Comparison of ENCODE assay signal across 1 cellular context in the genomic region with DNA sequence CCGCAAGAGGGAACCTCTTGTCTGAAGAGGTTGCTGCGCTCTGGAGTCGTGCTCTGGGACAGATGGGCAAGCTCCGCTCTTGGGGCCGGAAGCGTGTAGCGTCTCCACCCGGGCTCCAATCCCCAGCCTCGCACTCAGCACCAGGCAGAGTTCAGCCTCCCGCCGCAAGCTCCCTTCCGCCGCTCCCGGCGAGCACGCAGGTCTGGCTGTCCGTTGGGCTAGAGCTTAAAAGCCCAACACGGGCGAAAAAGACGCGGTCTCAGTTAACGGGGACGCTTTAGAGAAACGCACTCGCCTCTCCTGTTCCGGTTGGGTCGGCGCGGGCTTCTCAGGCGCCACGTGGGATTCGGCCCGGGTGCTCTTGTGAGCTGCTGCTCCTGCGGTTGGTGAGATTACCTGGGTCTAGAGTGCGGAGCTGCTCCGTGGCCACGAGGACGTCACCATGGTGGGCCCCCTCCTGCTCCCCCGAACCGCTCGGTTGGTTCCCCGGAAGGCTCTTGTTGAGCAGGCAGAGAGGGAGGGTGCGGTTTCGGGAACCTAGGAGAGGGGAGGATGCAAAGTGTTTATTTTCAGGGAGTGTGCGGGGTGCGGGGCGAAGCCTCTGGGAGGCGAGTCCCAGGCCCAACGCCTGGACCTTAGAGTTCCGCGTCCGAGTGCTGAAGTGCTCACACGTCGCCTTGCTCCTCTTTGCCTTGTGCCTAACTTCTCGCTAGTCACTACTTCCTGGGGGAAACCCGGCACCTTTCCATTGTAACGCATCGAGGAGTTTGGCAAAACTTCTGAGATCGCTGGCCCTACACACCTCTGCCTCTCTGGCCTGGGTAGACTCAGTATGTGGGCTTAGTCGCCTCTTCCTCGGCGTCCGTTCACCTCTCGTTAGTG.
TF ChIP-seq lines count a peak whose summit lies in the region.

A gene (plus strand): TSS at position 331 of the 882 bp plus-strand sequence. CDS start 112 bp downstream, at position 443.

TF ChIP-seq in GM12878, 131 proteins besides CTCF, POLR2A, EP300 and RAD21 (continued from another document and continues in another):
- peak; percentile 97 for TF ChIP-seq GABPA (IDR thresholded peaks at IDR 0.05; ENCODE audit: low read depth)
- no peak for TF ChIP-seq ZNF622 (IDR thresholded peaks at IDR 0.05)
- peak; percentile 87 for TF ChIP-seq YY1 (IDR thresholded peaks at IDR 0.05; ENCODE audit: low read depth, low read length)
- TF ChIP-seq ZBED1 (IDR thresholded peaks at IDR 0.05; ENCODE audit: borderline replicate concordance): peak; percentile 82; the same call in 1 of the 2 replicates
- TF ChIP-seq RCOR1 (conservative IDR thresholded peaks at IDR 0.05; ENCODE audit: low read depth, low read length): no peak
- no peak for TF ChIP-seq RFX5 (IDR thresholded peaks at IDR 0.05; ENCODE audit: low read depth, low read length)
- peak in 1 of 2 experiments; percentile 52; a peak in 1 of 4 replicates for TF ChIP-seq ETV6 (conservative IDR thresholded peaks at IDR 0.05 in 1 of 2, IDR thresholded peaks at IDR 0.05 in 1 of 2; ENCODE audit: borderline replicate concordance in 1 of 2, low read depth in 1 of 2)
- peak; percentile 91 for TF ChIP-seq ZNF207 (IDR thresholded peaks at IDR 0.05; ENCODE audit: borderline replicate concordance)
- TF ChIP-seq BRCA1 (IDR thresholded peaks at IDR 0.05; ENCODE audit: low read depth, low read length): no peak
- 0 out of 2 replicates have a peak, but pooled peaks have one; percentile 19 for TF ChIP-seq SPI1 (IDR thresholded peaks at IDR 0.05; ENCODE audit: borderline replicate concordance, insufficient read depth, low read depth, low read length)
- peak; percentile 69; the same call in 1 of the 2 replicates for TF ChIP-seq TARDBP (IDR thresholded peaks at IDR 0.05; ENCODE audit: borderline replicate concordance)
- peak; percentile 70 for TF ChIP-seq KLF5 (IDR thresholded peaks at IDR 0.05; ENCODE audit: partially characterized antibody)
- peak in 1 of 2 experiments; percentile 74; a peak in 1 of 4 replicates for TF ChIP-seq SRF (IDR thresholded peaks at IDR 0.05; ENCODE audit: low read depth in 2 of 2, low read length in 2 of 2)
- TF ChIP-seq, protein P1, sequence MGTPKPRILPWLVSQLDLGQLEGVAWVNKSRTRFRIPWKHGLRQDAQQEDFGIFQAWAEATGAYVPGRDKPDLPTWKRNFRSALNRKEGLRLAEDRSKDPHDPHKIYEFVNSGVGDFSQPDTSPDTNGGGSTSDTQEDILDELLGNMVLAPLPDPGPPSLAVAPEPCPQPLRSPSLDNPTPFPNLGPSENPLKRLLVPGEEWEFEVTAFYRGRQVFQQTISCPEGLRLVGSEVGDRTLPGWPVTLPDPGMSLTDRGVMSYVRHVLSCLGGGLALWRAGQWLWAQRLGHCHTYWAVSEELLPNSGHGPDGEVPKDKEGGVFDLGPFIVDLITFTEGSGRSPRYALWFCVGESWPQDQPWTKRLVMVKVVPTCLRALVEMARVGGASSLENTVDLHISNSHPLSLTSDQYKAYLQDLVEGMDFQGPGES (IDR thresholded peaks at IDR 0.05): 0 out of 2 replicates have a peak, but pooled peaks have one; percentile 36
- 0 out of 2 replicates have a peak, but pooled peaks have one; percentile 47 for TF ChIP-seq IRF4 (IDR thresholded peaks at IDR 0.05; ENCODE audit: low read depth, low read length)
- TF ChIP-seq CBFB (IDR thresholded peaks at IDR 0.05; ENCODE audit: low read depth): peak; percentile 85; the same call in 1 of the 2 replicates
- peak; percentile 65; the same call in 1 of the 3 replicates for TF ChIP-seq POU2F2 (IDR thresholded peaks at IDR 0.05; ENCODE audit: borderline replicate concordance, low read depth, low read length)
- TF ChIP-seq MYB (IDR thresholded peaks at IDR 0.05; ENCODE audit: borderline replicate concordance, low read depth, low read length): no peak
- TF ChIP-seq, protein P2, sequence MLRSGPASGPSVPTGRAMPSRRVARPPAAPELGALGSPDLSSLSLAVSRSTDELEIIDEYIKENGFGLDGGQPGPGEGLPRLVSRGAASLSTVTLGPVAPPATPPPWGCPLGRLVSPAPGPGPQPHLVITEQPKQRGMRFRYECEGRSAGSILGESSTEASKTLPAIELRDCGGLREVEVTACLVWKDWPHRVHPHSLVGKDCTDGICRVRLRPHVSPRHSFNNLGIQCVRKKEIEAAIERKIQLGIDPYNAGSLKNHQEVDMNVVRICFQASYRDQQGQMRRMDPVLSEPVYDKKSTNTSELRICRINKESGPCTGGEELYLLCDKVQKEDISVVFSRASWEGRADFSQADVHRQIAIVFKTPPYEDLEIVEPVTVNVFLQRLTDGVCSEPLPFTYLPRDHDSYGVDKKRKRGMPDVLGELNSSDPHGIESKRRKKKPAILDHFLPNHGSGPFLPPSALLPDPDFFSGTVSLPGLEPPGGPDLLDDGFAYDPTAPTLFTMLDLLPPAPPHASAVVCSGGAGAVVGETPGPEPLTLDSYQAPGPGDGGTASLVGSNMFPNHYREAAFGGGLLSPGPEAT (IDR thresholded peaks at IDR 0.05; ENCODE audit: low read depth): peak; percentile 65
- TF ChIP-seq, protein P3, sequence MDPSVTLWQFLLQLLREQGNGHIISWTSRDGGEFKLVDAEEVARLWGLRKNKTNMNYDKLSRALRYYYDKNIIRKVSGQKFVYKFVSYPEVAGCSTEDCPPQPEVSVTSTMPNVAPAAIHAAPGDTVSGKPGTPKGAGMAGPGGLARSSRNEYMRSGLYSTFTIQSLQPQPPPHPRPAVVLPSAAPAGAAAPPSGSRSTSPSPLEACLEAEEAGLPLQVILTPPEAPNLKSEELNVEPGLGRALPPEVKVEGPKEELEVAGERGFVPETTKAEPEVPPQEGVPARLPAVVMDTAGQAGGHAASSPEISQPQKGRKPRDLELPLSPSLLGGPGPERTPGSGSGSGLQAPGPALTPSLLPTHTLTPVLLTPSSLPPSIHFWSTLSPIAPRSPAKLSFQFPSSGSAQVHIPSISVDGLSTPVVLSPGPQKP (IDR thresholded peaks at IDR 0.05; ENCODE audit: low read depth, low read length): peak; percentile 63
- no peak for TF ChIP-seq KAT2A (conservative IDR thresholded peaks at IDR 0.05; ENCODE audit: control insufficient read depth, low read depth, low read length)
- no peak for TF ChIP-seq HDAC6 (IDR thresholded peaks at IDR 0.05; ENCODE audit: unreplicated experiment)
- peak; percentile 97 for TF ChIP-seq MYC (IDR thresholded peaks at IDR 0.05; ENCODE audit: insufficient read depth, insufficient read length, insufficient replicate concordance, low read length, severe bottlenecking)
- TF ChIP-seq, protein P4, sequence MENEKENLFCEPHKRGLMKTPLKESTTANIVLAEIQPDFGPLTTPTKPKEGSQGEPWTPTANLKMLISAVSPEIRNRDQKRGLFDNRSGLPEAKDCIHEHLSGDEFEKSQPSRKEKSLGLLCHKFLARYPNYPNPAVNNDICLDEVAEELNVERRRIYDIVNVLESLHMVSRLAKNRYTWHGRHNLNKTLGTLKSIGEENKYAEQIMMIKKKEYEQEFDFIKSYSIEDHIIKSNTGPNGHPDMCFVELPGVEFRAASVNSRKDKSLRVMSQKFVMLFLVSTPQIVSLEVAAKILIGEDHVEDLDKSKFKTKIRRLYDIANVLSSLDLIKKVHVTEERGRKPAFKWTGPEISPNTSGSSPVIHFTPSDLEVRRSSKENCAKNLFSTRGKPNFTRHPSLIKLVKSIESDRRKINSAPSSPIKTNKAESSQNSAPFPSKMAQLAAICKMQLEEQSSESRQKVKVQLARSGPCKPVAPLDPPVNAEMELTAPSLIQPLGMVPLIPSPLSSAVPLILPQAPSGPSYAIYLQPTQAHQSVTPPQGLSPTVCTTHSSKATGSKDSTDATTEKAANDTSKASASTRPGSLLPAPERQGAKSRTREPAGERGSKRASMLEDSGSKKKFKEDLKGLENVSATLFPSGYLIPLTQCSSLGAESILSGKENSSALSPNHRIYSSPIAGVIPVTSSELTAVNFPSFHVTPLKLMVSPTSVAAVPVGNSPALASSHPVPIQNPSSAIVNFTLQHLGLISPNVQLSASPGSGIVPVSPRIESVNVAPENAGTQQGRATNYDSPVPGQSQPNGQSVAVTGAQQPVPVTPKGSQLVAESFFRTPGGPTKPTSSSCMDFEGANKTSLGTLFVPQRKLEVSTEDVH (IDR thresholded peaks at IDR 0.05; ENCODE audit: low read depth, partially characterized antibody): peak; percentile 80
- TF ChIP-seq, protein P5, sequence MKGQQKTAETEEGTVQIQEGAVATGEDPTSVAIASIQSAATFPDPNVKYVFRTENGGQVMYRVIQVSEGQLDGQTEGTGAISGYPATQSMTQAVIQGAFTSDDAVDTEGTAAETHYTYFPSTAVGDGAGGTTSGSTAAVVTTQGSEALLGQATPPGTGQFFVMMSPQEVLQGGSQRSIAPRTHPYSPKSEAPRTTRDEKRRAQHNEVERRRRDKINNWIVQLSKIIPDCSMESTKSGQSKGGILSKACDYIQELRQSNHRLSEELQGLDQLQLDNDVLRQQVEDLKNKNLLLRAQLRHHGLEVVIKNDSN (IDR thresholded peaks at IDR 0.05; ENCODE audit: borderline replicate concordance, extremely low read length, insufficient read depth, low read depth, low read length): peak; percentile 70
- peak; percentile 65 for TF ChIP-seq SIX5 (IDR thresholded peaks at IDR 0.05; ENCODE audit: low read depth, low read length, severe bottlenecking)
- TF ChIP-seq TAF1 (IDR thresholded peaks at IDR 0.05; ENCODE audit: borderline replicate concordance, low read depth, low read length): peak; percentile 98
- TF ChIP-seq, protein P6, sequence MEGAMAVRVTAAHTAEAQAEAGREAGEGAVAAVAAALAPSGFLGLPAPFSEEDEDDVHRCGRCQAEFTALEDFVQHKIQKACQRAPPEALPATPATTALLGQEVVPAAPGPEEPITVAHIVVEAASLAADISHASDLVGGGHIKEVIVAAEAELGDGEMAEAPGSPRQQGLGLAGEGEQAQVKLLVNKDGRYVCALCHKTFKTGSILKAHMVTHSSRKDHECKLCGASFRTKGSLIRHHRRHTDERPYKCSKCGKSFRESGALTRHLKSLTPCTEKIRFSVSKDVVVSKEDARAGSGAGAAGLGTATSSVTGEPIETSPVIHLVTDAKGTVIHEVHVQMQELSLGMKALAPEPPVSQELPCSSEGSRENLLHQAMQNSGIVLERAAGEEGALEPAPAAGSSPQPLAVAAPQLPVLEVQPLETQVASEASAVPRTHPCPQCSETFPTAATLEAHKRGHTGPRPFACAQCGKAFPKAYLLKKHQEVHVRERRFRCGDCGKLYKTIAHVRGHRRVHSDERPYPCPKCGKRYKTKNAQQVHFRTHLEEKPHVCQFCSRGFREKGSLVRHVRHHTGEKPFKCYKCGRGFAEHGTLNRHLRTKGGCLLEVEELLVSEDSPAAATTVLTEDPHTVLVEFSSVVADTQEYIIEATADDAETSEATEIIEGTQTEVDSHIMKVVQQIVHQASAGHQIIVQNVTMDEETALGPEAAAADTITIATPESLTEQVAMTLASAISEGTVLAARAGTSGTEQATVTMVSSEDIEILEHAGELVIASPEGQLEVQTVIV (IDR thresholded peaks at IDR 0.05; ENCODE audit: borderline replicate concordance, partially characterized antibody): no peak
- peak; percentile 63; the same call in 1 of the 2 replicates for TF ChIP-seq FOXM1 (IDR thresholded peaks at IDR 0.05; ENCODE audit: low read depth, low read length)
- peak; percentile 97 for TF ChIP-seq POLR2AphosphoS5 (IDR thresholded peaks at IDR 0.05; ENCODE audit: low read length)
- TF ChIP-seq HDGF (IDR thresholded peaks at IDR 0.05): no peak
- TF ChIP-seq EZH2 (IDR thresholded peaks at IDR 0.05; ENCODE audit: borderline replicate concordance, control insufficient read depth, low read depth, low read length): no peak
- peak; percentile 55 for TF ChIP-seq NBN (IDR thresholded peaks at IDR 0.05)
- peak; percentile 96 for TF ChIP-seq CBX5 (IDR thresholded peaks at IDR 0.05; ENCODE audit: low read depth)
- TF ChIP-seq, protein P7, sequence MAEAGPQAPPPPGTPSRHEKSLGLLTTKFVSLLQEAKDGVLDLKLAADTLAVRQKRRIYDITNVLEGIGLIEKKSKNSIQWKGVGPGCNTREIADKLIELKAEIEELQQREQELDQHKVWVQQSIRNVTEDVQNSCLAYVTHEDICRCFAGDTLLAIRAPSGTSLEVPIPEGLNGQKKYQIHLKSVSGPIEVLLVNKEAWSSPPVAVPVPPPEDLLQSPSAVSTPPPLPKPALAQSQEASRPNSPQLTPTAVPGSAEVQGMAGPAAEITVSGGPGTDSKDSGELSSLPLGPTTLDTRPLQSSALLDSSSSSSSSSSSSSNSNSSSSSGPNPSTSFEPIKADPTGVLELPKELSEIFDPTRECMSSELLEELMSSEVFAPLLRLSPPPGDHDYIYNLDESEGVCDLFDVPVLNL (IDR thresholded peaks at IDR 0.05; ENCODE audit: low read depth, low read length): no peak
- no peak for TF ChIP-seq STAT3 (IDR thresholded peaks at IDR 0.05; ENCODE audit: low read depth, low read length)
- peak; percentile 79 for TF ChIP-seq CREB1 (IDR thresholded peaks at IDR 0.05; ENCODE audit: low read depth)
- TF ChIP-seq BMI1 (IDR thresholded peaks at IDR 0.05; ENCODE audit: borderline replicate concordance): no peak
- no peak for TF ChIP-seq FOS (IDR thresholded peaks at IDR 0.05; ENCODE audit: borderline replicate concordance, extremely low read depth, insufficient read length)
- peak; percentile 27 for TF ChIP-seq MEF2B (IDR thresholded peaks at IDR 0.05; ENCODE audit: partially characterized antibody, poor library complexity, severe bottlenecking)
- peak; percentile 99 for TF ChIP-seq MXI1 (IDR thresholded peaks at IDR 0.05; ENCODE audit: low read depth, low read length)
- TF ChIP-seq BCL11A (IDR thresholded peaks at IDR 0.05; ENCODE audit: low read depth, low read length): 0 out of 2 replicates have a peak, but pooled peaks have one; percentile 10
- no peak for TF ChIP-seq ATF7 (IDR thresholded peaks at IDR 0.05; ENCODE audit: low read depth)
- TF ChIP-seq SMARCA5 (IDR thresholded peaks at IDR 0.05): peak; percentile 71; the same call in 1 of the 2 replicates
- TF ChIP-seq NR2F1 (conservative IDR thresholded peaks at IDR 0.05): 0 out of 2 replicates have a peak, but pooled peaks have one; percentile 9
- TF ChIP-seq, protein P8, sequence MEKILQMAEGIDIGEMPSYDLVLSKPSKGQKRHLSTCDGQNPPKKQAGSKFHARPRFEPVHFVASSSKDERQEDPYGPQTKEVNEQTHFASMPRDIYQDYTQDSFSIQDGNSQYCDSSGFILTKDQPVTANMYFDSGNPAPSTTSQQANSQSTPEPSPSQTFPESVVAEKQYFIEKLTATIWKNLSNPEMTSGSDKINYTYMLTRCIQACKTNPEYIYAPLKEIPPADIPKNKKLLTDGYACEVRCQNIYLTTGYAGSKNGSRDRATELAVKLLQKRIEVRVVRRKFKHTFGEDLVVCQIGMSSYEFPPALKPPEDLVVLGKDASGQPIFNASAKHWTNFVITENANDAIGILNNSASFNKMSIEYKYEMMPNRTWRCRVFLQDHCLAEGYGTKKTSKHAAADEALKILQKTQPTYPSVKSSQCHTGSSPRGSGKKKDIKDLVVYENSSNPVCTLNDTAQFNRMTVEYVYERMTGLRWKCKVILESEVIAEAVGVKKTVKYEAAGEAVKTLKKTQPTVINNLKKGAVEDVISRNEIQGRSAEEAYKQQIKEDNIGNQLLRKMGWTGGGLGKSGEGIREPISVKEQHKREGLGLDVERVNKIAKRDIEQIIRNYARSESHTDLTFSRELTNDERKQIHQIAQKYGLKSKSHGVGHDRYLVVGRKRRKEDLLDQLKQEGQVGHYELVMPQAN (conservative IDR thresholded peaks at IDR 0.05): peak; percentile 93
- TF ChIP-seq, protein P9, sequence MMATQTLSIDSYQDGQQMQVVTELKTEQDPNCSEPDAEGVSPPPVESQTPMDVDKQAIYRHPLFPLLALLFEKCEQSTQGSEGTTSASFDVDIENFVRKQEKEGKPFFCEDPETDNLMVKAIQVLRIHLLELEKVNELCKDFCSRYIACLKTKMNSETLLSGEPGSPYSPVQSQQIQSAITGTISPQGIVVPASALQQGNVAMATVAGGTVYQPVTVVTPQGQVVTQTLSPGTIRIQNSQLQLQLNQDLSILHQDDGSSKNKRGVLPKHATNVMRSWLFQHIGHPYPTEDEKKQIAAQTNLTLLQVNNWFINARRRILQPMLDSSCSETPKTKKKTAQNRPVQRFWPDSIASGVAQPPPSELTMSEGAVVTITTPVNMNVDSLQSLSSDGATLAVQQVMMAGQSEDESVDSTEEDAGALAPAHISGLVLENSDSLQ (IDR thresholded peaks at IDR 0.05): peak; percentile 51; the same call in 1 of the 2 replicates
